ENCODE assay signal across 9 cellular contexts in the genomic region with DNA sequence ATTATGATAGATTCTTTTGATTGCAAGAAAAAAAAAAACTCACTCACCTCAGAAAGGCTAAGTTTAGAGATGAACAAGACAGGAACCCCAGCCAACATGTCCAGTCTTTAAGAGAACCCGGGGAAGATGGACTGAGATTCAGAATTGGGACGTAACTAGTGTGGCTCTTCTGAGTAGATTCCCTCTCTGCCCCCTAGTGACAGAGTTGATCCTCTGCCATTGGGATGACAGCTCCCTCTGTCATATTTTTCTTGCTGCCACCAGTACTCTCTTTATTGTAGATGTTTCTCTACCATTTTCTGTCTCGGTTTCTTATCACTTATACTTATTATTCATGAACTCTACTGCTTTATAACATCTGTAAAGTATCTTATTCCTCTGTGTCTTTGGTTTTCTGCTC.
DNase-seq lines count a peak whose midpoint lies in the region; ATAC-seq, FAIRE-seq and TF ChIP-seq lines count a peak whose summit lies in the region.
"Had no signal": no experiment of that assay in that cellular context is flagged by ENCODE, and none has a peak within 500 bp of the region (broad histone marks: within the 10 kb centered on the region; RNA-seq: fewer than 3 reads in every experiment).

No MANE protein-coding gene starts in this region.

- FAIRE-seq in islet of Langerhans (lab: Jason Lieb, UNC) = peak; percentile 47

- ATAC-seq in GM18502 (IDR thresholded peaks at IDR 0.05; ENCODE audit: poor library complexity, unreplicated experiment) (peak; percentile 92), HG02840 (IDR thresholded peaks at IDR 0.05; ENCODE audit: low FRiP score, unreplicated experiment) (peak; percentile 68), body of pancreas (peak; percentile 85), aorta (ENCODE audit: low FRiP score) (peak; percentile 56)

- H3K4me3 Mint-ChIP-seq in activated T-helper 2 cell treated with anti-CD3 and anti-CD28 coated beads, Interferon-gamma antibody, Interleukin-2, Interleukin-4, amounts not matched to agents 10 μg/mL and 5 μg/mL and 100 μg/mL, durations not matched to agents 14 hours and 24 hours and 36 hours (ENCODE audit: low read depth) = no peak overlapping the region

- H3K4me1 ChIP-seq in body of pancreas (peaks cover 12% of the 10 kb centered on the region), aorta (ENCODE audit: control insufficient read depth in 1 of 2, insufficient read depth in 2 of 2, low read length in 2 of 2) (peaks cover 0 to 2% of the 10 kb centered on the region in 2 donors)

- WGBS in body of pancreas, 2 donors = 15 to 24% methylated on average over 3 of the region's 3 CpGs
- WGBS in aorta, 2 donors = 61 to 67% methylated on average over 3 of the region's 3 CpGs

- H3K9me3 Mint-ChIP-seq in activated T-helper 2 cell treated with anti-CD3 and anti-CD28 coated beads, Interferon-gamma antibody, Interleukin-2, Interleukin-4, amounts not matched to agents 10 μg/mL and 5 μg/mL and 100 μg/mL, durations not matched to agents 14 hours and 24 hours and 36 hours = no peaks in the 10 kb centered on the region

- H3K36me3 ChIP-seq in body of pancreas (replicated peaks in 1 of 2; ENCODE audit: insufficient read depth in 1 of 2, low read depth in 2 of 2) = no peaks in the 10 kb centered on the region
- H3K36me3 ChIP-seq in aorta (ENCODE audit: control insufficient read depth in 1 of 2, insufficient read depth in 2 of 2, low read length in 1 of 2) = no peaks in the 10 kb centered on the region

- intact Hi-C loops in body of pancreas (cut with DNase I) (loop anchor here (5.0 kb wide), 1 partner anchor 37 kb away; no protein-coding TSS in a partner anchor), aorta (cut with DNase I) (no loop called here)
- intact Hi-C loops in activated T-helper 2 cell treated with anti-CD3 and anti-CD28 coated beads, Interferon-gamma antibody, Interleukin-2, Interleukin-4, amounts not matched to agents 10 μg/mL and 5 μg/mL and 100 μg/mL, durations not matched to agents 14 hours and 24 hours and 36 hours (cut with micrococcal nuclease) = loop anchor here (10.0 kb wide), 1 partner anchor 865 kb away; no protein-coding TSS in a partner anchor

- no peaks in the 10 kb centered on the region for H3K4me1 Mint-ChIP-seq in activated T-helper 2 cell treated with anti-CD3 and anti-CD28 coated beads, Interferon-gamma antibody, Interleukin-2, Interleukin-4, amounts not matched to agents 10 μg/mL and 5 μg/mL and 100 μg/mL, durations not matched to agents 14 hours and 24 hours and 36 hours (ENCODE audit: low read depth)

- no peaks in the 10 kb centered on the region for H3K36me3 Mint-ChIP-seq in activated T-helper 2 cell treated with anti-CD3 and anti-CD28 coated beads, Interferon-gamma antibody, Interleukin-2, Interleukin-4, amounts not matched to agents 10 μg/mL and 5 μg/mL and 100 μg/mL, durations not matched to agents 14 hours and 24 hours and 36 hours (ENCODE audit: low read depth)

- no peak overlapping the region for H3K4me3 ChIP-seq in AG10803 (ENCODE audit: low read length)
- no peak overlapping the region for H3K4me3 ChIP-seq in body of pancreas
- H3K4me3 ChIP-seq in aorta (ENCODE audit: low read length in 2 of 2) = no peak overlapping the region
- H3K4me3 ChIP-seq: SK-N-MC had no signal

- H3K9me3 ChIP-seq in body of pancreas (no peaks in the 10 kb centered on the region), aorta (ENCODE audit: control insufficient read depth, low read length) (no peaks in the 10 kb centered on the region)

- H3K27me3 Mint-ChIP-seq in activated T-helper 2 cell treated with anti-CD3 and anti-CD28 coated beads, Interferon-gamma antibody, Interleukin-2, Interleukin-4, amounts not matched to agents 10 μg/mL and 5 μg/mL and 100 μg/mL, durations not matched to agents 14 hours and 24 hours and 36 hours (ENCODE audit: low read depth) = no peaks in the 10 kb centered on the region

- peak; percentile 92 for TF ChIP-seq CTCF in AG10803 (conservative IDR thresholded peaks at IDR 0.05; ENCODE audit: low read length)
- TF ChIP-seq CTCF in body of pancreas (IDR thresholded peaks at IDR 0.05) = peak; percentile 26 to 65 (median 55)

- no peak for TF ChIP-seq POLR2A in body of pancreas (IDR thresholded peaks at IDR 0.05)

- H3K27me3 ChIP-seq in body of pancreas (no peaks in the 10 kb centered on the region), aorta (ENCODE audit: control insufficient read depth in 1 of 2, insufficient read depth in 2 of 2, low read length in 1 of 2) (no peaks in the 10 kb centered on the region)

- no peak overlapping the region for H3K27ac ChIP-seq in body of pancreas
- H3K27ac ChIP-seq in aorta (ENCODE audit: low read depth in 1 of 2, low read length in 2 of 2) = no peak overlapping the region
- H3K27ac ChIP-seq: SK-N-MC had no signal

- H3K27ac Mint-ChIP-seq in activated T-helper 2 cell treated with anti-CD3 and anti-CD28 coated beads, Interferon-gamma antibody, Interleukin-2, Interleukin-4, amounts not matched to agents 10 μg/mL and 5 μg/mL and 100 μg/mL, durations not matched to agents 14 hours and 24 hours and 36 hours = no peak overlapping the region

- peak; percentile 59 for DNase-seq in AG10803 (ENCODE audit: low read depth)
- peak; percentile 53 for DNase-seq in NCI-H146 treated with DMSO at 0.1 percent for 48 hours (lab: John Stamatoyannopoulos, UW; ENCODE audit: unreplicated experiment)
- DNase-seq in body of pancreas = peak; percentile 31 to 54 (median 42)
- no peak for DNase-seq in aorta
- DNase-seq in activated T-helper 2 cell treated with anti-CD3 and anti-CD28 coated beads, Interferon-gamma antibody, Interleukin-2, Interleukin-4, amounts not matched to agents 10 μg/mL and 5 μg/mL and 100 μg/mL, durations not matched to agents 14 hours and 24 hours and 36 hours (ENCODE audit: low spot score) = no peak

Comparison
In these comparisons a context has a peak if more than half of its experiments do, and no peak if none do; other contexts are left out.
1. DNase-seq: peak in AG10803 (single experiment), NCI-H146 treated with DMSO at 0.1 percent for 48 hours (single experiment) and body of pancreas (4 of 4); none in aorta (0 of 2) and activated T-helper 2 cell treated with anti-CD3 and anti-CD28 coated beads, Interferon-gamma antibody, Interleukin-2, Interleukin-4, amounts not matched to agents 10 μg/mL and 5 μg/mL and 100 μg/mL, durations not matched to agents 14 hours and 24 hours and 36 hours (single experiment).
2. intact Hi-C loops: an anchor here in body of pancreas (5.0 kb wide) and activated T-helper 2 cell treated with anti-CD3 and anti-CD28 coated beads, Interferon-gamma antibody, Interleukin-2, Interleukin-4, amounts not matched to agents 10 μg/mL and 5 μg/mL and 100 μg/mL, durations not matched to agents 14 hours and 24 hours and 36 hours (10.0 kb wide); none called in aorta.
3. Peak in every context shown above with its lines, with median percentiles within 50 percentile points of each other: ATAC-seq.